In the genomic region with DNA sequence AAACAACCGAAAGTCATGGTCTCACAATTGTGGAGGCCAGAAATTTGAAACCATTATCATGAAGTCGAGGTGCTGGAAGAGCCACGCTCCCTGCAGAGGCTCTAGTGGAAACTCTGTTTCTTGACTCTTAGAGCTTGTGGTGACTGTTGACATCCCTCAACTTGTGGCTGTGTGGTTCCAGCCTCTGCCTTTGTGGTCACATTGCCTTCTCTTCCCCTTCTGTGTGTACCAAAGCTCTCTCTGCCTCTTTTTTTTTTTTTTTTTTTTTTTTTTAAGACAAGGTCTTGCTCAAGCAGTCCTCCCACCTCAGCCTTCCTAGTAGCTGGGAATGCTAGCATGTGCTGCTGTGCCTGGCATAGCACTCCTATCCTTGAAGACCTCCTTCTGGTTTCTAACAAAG, we compare ENCODE assay signal across 9 cellular contexts.
DNase-seq lines count a peak whose midpoint lies in the region; ATAC-seq lines count a peak whose summit lies in the region.
"Had no signal": no experiment of that assay in that cellular context is flagged by ENCODE, and none has a peak within 500 bp of the region (broad histone marks: within the 10 kb centered on the region; RNA-seq: fewer than 3 reads in every experiment).

No MANE protein-coding gene starts in this region.

- peaks cover 71% of the 10 kb centered on the region for H3K36me3 Mint-ChIP-seq in T-helper 2 cell treated with Interferon-gamma antibody and Interleukin-4, amounts not matched to agents 5 μg/mL and 100 μg/mL, for 36 hours (ENCODE audit: low read depth)

- H3K36me3 ChIP-seq in effector memory CD4-positive, alpha-beta T cell (ENCODE audit: control insufficient read depth, insufficient read depth, low read length): peaks cover 61% of the 10 kb centered on the region

- no peaks in the 10 kb centered on the region for H3K27me3 ChIP-seq in effector memory CD4-positive, alpha-beta T cell (replicated peaks; ENCODE audit: control insufficient read depth, insufficient read depth, low read length, poor library complexity, severe bottlenecking)

- no peaks in the 10 kb centered on the region for H3K27me3 Mint-ChIP-seq in T-helper 2 cell treated with Interferon-gamma antibody and Interleukin-4, amounts not matched to agents 5 μg/mL and 100 μg/mL, for 36 hours (ENCODE audit: low read depth)

- H3K9me3 ChIP-seq in effector memory CD4-positive, alpha-beta T cell (ENCODE audit: control insufficient read depth, low read length): no peaks in the 10 kb centered on the region

- DNase-seq in activated gamma-delta T cell treated with Interleukin-2 at 50 U/mL for 16 hours: peak; percentile 15
- DNase-seq in activated gamma-delta T cell (lab: John Stamatoyannopoulos, UW): no peak
- DNase-seq in T-helper 2 cell treated with Interferon-gamma antibody and Interleukin-4, amounts not matched to agents 5 μg/mL and 100 μg/mL, for 36 hours (ENCODE audit: low spot score): peak; percentile 55
- DNase-seq in effector memory CD4-positive, alpha-beta T cell: peak in 2 of 3 donors; percentile 1 to 4
- DNase-seq in substantia nigra (lab: John Stamatoyannopoulos, UW): no peak
- DNase-seq in superior temporal gyrus (ENCODE audit: extremely low spot score): no peak
- DNase-seq in AG08396 (ENCODE audit: low spot score): no peak
- DNase-seq: cerebellar nuclear complex had no signal

- H3K27ac ChIP-seq in effector memory CD4-positive, alpha-beta T cell (ENCODE audit: insufficient read depth, low read length, poor library complexity, severe bottlenecking): no peak overlapping the region
- H3K27ac ChIP-seq in substantia nigra (ENCODE audit: low read depth, low read length, poor library complexity, severe bottlenecking): peak overlapping the region; percentile 84

- no peaks in the 10 kb centered on the region for H3K9me3 Mint-ChIP-seq in T-helper 2 cell treated with Interferon-gamma antibody and Interleukin-4, amounts not matched to agents 5 μg/mL and 100 μg/mL, for 36 hours

- H3K4me1 Mint-ChIP-seq in T-helper 2 cell treated with Interferon-gamma antibody and Interleukin-4, amounts not matched to agents 5 μg/mL and 100 μg/mL, for 36 hours (ENCODE audit: low read depth): peaks cover 51% of the 10 kb centered on the region

- peak overlapping the region; percentile 86 for H3K27ac Mint-ChIP-seq in T-helper 2 cell treated with Interferon-gamma antibody and Interleukin-4, amounts not matched to agents 5 μg/mL and 100 μg/mL, for 36 hours

- ATAC-seq in HG02885 (IDR thresholded peaks at IDR 0.05; ENCODE audit: poor library complexity, unreplicated experiment): no peak

- H3K4me1 ChIP-seq in effector memory CD4-positive, alpha-beta T cell (ENCODE audit: control insufficient read depth, insufficient read depth, low read length, poor library complexity, severe bottlenecking): peaks cover 15% of the 10 kb centered on the region

- peak overlapping the region; percentile 4 for H3K4me3 Mint-ChIP-seq in T-helper 2 cell treated with Interferon-gamma antibody and Interleukin-4, amounts not matched to agents 5 μg/mL and 100 μg/mL, for 36 hours

- no peak overlapping the region for H3K4me3 ChIP-seq in effector memory CD4-positive, alpha-beta T cell (ENCODE audit: insufficient read depth, low read depth, low read length, poor library complexity, severe bottlenecking)

Comparison
In these comparisons a context has a peak if more than half of its experiments do, and no peak if none do; other contexts are left out.
1. DNase-seq: peak in activated gamma-delta T cell treated with Interleukin-2 at 50 U/mL for 16 hours (single experiment), T-helper 2 cell treated with Interferon-gamma antibody and Interleukin-4, amounts not matched to agents 5 μg/mL and 100 μg/mL, for 36 hours (single experiment) and effector memory CD4-positive, alpha-beta T cell (2 of 3); none in activated gamma-delta T cell (single experiment), substantia nigra (0 of 49), superior temporal gyrus (single experiment) and AG08396 (single experiment).